2 cellular contexts compared by ENCODE assay signal in the genomic region with DNA sequence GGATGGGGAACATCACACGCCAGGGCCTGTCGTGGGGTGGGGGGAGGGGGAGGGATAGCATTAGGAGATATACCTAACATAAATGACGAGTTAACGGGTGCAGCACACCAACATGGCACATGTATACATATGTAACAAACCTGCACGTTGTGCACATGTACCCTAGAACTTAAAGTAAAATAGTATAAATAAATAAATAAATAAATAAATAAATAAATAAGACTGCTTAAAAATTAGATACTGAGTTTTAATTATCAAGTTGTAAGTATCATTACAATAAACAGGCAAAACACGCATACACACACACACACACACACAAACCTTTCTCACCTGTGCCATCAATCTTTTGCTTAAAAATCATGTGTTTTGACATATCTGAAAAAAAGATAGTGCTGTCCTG.
DNase-seq lines count a peak whose midpoint lies in the region; ATAC-seq, FAIRE-seq and TF ChIP-seq lines count a peak whose summit lies in the region.
"Not testable (repeated sequence)": the region's sequence is repeated elsewhere in the genome, so short reads cannot be mapped to it uniquely, and the experiment has no call there.

No MANE protein-coding gene starts in this region.

- H3K27ac ChIP-seq in A549; HEK293 (ENCODE audit: extremely low read depth, low read depth, low read length): not testable (repeated sequence)

- TF ChIP-seq EP300 in A549 (IDR thresholded peaks at IDR 0.05): not testable (repeated sequence)

- H3K4me3 ChIP-seq in A549; HEK293 (ENCODE audit: low read depth, low read length): not testable (repeated sequence)

- H3K4me1 ChIP-seq in A549; HEK293 (ENCODE audit: control insufficient read depth, insufficient read depth, low read length): not testable (repeated sequence)

- ATAC-seq in A549: not testable (repeated sequence)

- CTCF ChIA-PET in A549 (lab: Yijun Ruan, JAX); HEK293 (lab: Yijun Ruan, JAX): not testable (repeated sequence)

- H3K4me2 ChIP-seq in A549: not testable (repeated sequence)

- not testable (repeated sequence) for H3K36me3 ChIP-seq in HEK293 (ENCODE audit: control insufficient read depth in 2 of 2, insufficient read depth in 1 of 2, low read length in 2 of 2)

- TF ChIP-seq CTCF in A549 (IDR thresholded peaks at IDR 0.05); HEK293 (tag by site-specific recombination; IDR thresholded peaks at IDR 0.05): not testable (repeated sequence)

- POLR2A ChIA-PET in A549 (lab: Yijun Ruan, JAX); HEK293 (lab: Yijun Ruan, JAX): not testable (repeated sequence)

- WGBS in A549 (ENCODE audit: missing lambda C conversion rate): 57% methylated on average over 3 of the region's 6 CpGs

- FAIRE-seq in A549 (lab: Jason Lieb, UNC): not testable (repeated sequence)

- not testable (repeated sequence) for TF ChIP-seq RAD21 in A549 (conservative IDR thresholded peaks at IDR 0.05 in 1 of 2, IDR thresholded peaks at IDR 0.05 in 1 of 2)

- H3K9me3 ChIP-seq in A549; HEK293 (ENCODE audit: control insufficient read depth, insufficient read depth, low read depth, low read length): not testable (repeated sequence)

- not testable (repeated sequence) for TF ChIP-seq POLR2A in A549 (IDR thresholded peaks at IDR 0.05; ENCODE audit: low read length)

- not testable (repeated sequence) for DNase-seq in A549 (ENCODE audit: low read depth in 1 of 2, low spot score in 1 of 2)

TF ChIP-seq in A549, 52 proteins besides CTCF, POLR2A, EP300 and RAD21:
- peak; percentile 75 for TF ChIP-seq ZC3H11A (IDR thresholded peaks at IDR 0.05)

TF ChIP-seq in HEK293, 187 proteins besides CTCF, POLR2A, EP300 and RAD21:
- TF ChIP-seq ZNF654 (tag by site-specific recombination; IDR thresholded peaks at IDR 0.05; ENCODE audit: low read depth) (peak; percentile 18; the same call in 1 of the 2 replicates), ZBTB8A (tag by site-specific recombination; IDR thresholded peaks at IDR 0.05) (0 out of 2 replicates have a peak, but pooled peaks have one; percentile 28), ZNF629 (tag by site-specific recombination; IDR thresholded peaks at IDR 0.05) (0 out of 2 replicates have a peak, but pooled peaks have one; percentile 14), ZNF394 (tag by site-specific recombination; IDR thresholded peaks at IDR 0.05; ENCODE audit: borderline replicate concordance) (peak; percentile 69; the same call in 1 of the 2 replicates), ZNF555 (tag by site-specific recombination; conservative IDR thresholded peaks at IDR 0.05) (peak; percentile 45), REST (tag by site-specific recombination; IDR thresholded peaks at IDR 0.05) (0 out of 2 replicates have a peak, but pooled peaks have one; percentile 15), ZNF623 (tag by site-specific recombination; IDR thresholded peaks at IDR 0.05) (peak; percentile 42), ZNF426 (tag by site-specific recombination; IDR thresholded peaks at IDR 0.05) (peak; percentile 55), ZNF140 (tag by site-specific recombination; IDR thresholded peaks at IDR 0.05) (peak; percentile 34; the same call in 1 of the 2 replicates)
- TF ChIP-seq, protein P1, sequence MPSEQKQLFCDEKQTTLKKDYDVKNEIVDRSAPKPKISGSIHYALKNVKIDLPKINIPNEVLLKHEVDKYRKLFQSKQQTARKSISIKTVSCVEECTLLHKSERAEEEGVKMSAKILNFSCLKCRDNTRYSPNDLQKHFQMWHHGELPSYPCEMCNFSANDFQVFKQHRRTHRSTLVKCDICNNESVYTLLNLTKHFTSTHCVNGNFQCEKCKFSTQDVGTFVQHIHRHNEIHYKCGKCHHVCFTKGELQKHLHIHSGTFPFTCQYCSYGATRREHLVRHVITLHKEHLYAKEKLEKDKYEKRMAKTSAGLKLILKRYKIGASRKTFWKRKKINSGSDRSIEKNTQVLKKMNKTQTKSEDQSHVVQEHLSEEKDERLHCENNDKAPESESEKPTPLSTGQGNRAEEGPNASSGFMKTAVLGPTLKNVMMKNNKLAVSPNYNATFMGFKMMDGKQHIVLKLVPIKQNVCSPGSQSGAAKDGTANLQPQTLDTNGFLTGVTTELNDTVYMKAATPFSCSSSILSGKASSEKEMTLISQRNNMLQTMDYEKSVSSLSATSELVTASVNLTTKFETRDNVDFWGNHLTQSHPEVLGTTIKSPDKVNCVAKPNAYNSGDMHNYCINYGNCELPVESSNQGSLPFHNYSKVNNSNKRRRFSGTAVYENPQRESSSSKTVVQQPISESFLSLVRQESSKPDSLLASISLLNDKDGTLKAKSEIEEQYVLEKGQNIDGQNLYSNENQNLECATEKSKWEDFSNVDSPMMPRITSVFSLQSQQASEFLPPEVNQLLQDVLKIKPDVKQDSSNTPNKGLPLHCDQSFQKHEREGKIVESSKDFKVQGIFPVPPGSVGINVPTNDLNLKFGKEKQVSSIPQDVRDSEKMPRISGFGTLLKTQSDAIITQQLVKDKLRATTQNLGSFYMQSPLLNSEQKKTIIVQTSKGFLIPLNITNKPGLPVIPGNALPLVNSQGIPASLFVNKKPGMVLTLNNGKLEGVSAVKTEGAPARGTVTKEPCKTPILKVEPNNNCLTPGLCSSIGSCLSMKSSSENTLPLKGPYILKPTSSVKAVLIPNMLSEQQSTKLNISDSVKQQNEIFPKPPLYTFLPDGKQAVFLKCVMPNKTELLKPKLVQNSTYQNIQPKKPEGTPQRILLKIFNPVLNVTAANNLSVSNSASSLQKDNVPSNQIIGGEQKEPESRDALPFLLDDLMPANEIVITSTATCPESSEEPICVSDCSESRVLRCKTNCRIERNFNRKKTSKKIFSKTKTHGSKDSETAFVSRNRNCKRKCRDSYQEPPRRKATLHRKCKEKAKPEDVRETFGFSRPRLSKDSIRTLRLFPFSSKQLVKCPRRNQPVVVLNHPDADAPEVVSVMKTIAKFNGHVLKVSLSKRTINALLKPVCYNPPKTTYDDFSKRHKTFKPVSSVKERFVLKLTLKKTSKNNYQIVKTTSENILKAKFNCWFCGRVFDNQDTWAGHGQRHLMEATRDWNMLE (tag by site-specific recombination; conservative IDR thresholded peaks at IDR 0.05; ENCODE audit: low read depth): peak; percentile 55; the same call in 1 of the 2 replicates
TF ChIP-seq in HEK293: peak in this region for 10; not testable (repeated sequence) for 177.
